In the genomic region with DNA sequence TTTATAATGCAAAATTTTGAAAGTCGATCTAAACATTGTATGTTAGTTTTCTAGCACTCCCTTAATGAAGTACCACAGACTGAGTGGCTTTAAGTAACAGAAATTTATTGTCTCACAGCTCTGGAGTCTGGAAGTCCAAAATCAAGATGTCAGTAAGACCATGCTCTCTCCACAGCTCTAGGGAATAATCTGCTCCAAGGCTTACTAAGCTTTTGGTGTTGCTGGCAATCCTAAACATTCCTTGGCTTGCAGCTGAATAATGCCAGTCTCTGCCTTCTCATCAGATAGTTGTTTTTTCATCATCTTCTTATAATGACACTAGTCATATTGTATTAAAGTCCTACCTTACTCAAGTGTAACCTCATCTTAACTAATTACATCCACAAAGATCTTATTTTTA, we compare ENCODE assay signal across 14 cellular contexts.
"Had no signal": no experiment of that assay in that cellular context is flagged by ENCODE, and none has a peak within 500 bp of the region (broad histone marks: within the 10 kb centered on the region; RNA-seq: fewer than 3 reads in every experiment).

No MANE protein-coding gene starts in this region.

- H3K36me3 Mint-ChIP-seq: activated CD4-positive, alpha-beta memory T cell treated with anti-CD3 and anti-CD28 coated beads for 36 hours; activated naive CD8-positive, alpha-beta T cell treated with anti-CD3 and anti-CD28 coated beads, Interleukin-2, amount 10 ng/mL, durations not matched to agents 7 days and 5 days; stimulated activated memory B cell treated with anti-CD40 and anti-IgM and Interleukin-4, amounts not matched to agents 10 μg/mL and 1 μg/mL and 100 μg/mL, for 72 hours had no signal

- H3K4me3 ChIP-seq: right atrium auricular region, tibial nerve had no signal

- H3K4me1 Mint-ChIP-seq: activated naive CD8-positive, alpha-beta T cell treated with anti-CD3 and anti-CD28 coated beads, Interleukin-2, amount 10 ng/mL, durations not matched to agents 7 days and 5 days; stimulated activated memory B cell treated with anti-CD40 and anti-IgM and Interleukin-4, amounts not matched to agents 10 μg/mL and 1 μg/mL and 100 μg/mL, for 72 hours had no signal

- ATAC-seq: activated T-cell treated with anti-CD3 and anti-CD28 coated beads, Interleukin-2, amount 50 U/mL, for 72 hours; esophagus mucosa; stimulated activated memory B cell treated with anti-CD40 and anti-IgM and Interleukin-4, amounts not matched to agents 10 μg/mL and 1 μg/mL and 100 μg/mL, for 72 hours had no signal

- H3K27me3 Mint-ChIP-seq: activated CD4-positive, alpha-beta memory T cell treated with anti-CD3 and anti-CD28 coated beads for 36 hours; activated naive CD8-positive, alpha-beta T cell treated with anti-CD3 and anti-CD28 coated beads, Interleukin-2, amount 10 ng/mL, durations not matched to agents 7 days and 5 days; stimulated activated memory B cell treated with anti-CD40 and anti-IgM and Interleukin-4, amounts not matched to agents 10 μg/mL and 1 μg/mL and 100 μg/mL, for 72 hours had no signal

- DNase-seq: activated CD4-positive, alpha-beta memory T cell treated with anti-CD3 and anti-CD28 coated beads for 36 hours; activated CD8-positive, alpha-beta memory T cell treated with anti-CD3 and anti-CD28 coated beads, Interleukin-2, amount 50 U/mL, for 4 hours; activated gamma-delta T cell treated with Interleukin-2 at 50 U/mL for 16 hours; activated naive CD8-positive, alpha-beta T cell treated with anti-CD3 and anti-CD28 coated beads, Interleukin-2, amount 10 ng/mL, durations not matched to agents 7 days and 5 days; activated T-cell treated with anti-CD3 and anti-CD28 coated beads, Interleukin-2, amount 50 U/mL, for 72 hours; central memory CD4-positive, alpha-beta T cell; endodermal cell; hippocampal formation; midbrain; SW 1271 had no signal

- H3K27ac Mint-ChIP-seq: activated CD4-positive, alpha-beta memory T cell treated with anti-CD3 and anti-CD28 coated beads for 36 hours; activated naive CD8-positive, alpha-beta T cell treated with anti-CD3 and anti-CD28 coated beads, Interleukin-2, amount 10 ng/mL, durations not matched to agents 7 days and 5 days; activated T-cell treated with anti-CD3 and anti-CD28 coated beads, Interleukin-2, amount 50 U/mL, for 72 hours; endodermal cell; stimulated activated memory B cell treated with anti-CD40 and anti-IgM and Interleukin-4, amounts not matched to agents 10 μg/mL and 1 μg/mL and 100 μg/mL, for 72 hours had no signal

- H3K4me3 Mint-ChIP-seq: activated CD4-positive, alpha-beta memory T cell treated with anti-CD3 and anti-CD28 coated beads for 36 hours; activated naive CD8-positive, alpha-beta T cell treated with anti-CD3 and anti-CD28 coated beads, Interleukin-2, amount 10 ng/mL, durations not matched to agents 7 days and 5 days; activated T-cell treated with anti-CD3 and anti-CD28 coated beads, Interleukin-2, amount 50 U/mL, for 72 hours; endodermal cell; stimulated activated memory B cell treated with anti-CD40 and anti-IgM and Interleukin-4, amounts not matched to agents 10 μg/mL and 1 μg/mL and 100 μg/mL, for 72 hours had no signal

- H3K9me3 Mint-ChIP-seq: activated naive CD8-positive, alpha-beta T cell treated with anti-CD3 and anti-CD28 coated beads, Interleukin-2, amount 10 ng/mL, durations not matched to agents 7 days and 5 days; activated T-cell treated with anti-CD3 and anti-CD28 coated beads, Interleukin-2, amount 50 U/mL, for 72 hours; endodermal cell; stimulated activated memory B cell treated with anti-CD40 and anti-IgM and Interleukin-4, amounts not matched to agents 10 μg/mL and 1 μg/mL and 100 μg/mL, for 72 hours had no signal
